In genomic region chr3:171906951-171907676, GRCh38 we compare ENCODE assay signal across 29 cellular contexts.
"Had no signal": no experiment of that assay in that cellular context is flagged by ENCODE, and none has a peak within 500 bp of the region (broad histone marks: within the 10 kb centered on the region; RNA-seq: fewer than 3 reads in every experiment).

No MANE protein-coding gene starts in this region.

- DNase-seq: activated B cell treated with CpG ODN at 0.5 μM for 24 hours; activated CD4-positive, alpha-beta T cell treated with anti-CD3 and anti-CD28 coated beads for 48 hours; activated CD4-positive, alpha-beta T cell treated with anti-CD3 and anti-CD28 coated beads, Interleukin-2, amount 50 U/mL, for 1 hour; activated CD4-positive, alpha-beta T cell treated with anti-CD3 and anti-CD28 coated beads, Interleukin-2, amount 50 U/mL, for 48 hours; activated CD8-positive, alpha-beta memory T cell treated with anti-CD3 and anti-CD28 coated beads for 24 hours; activated CD8-positive, alpha-beta T cell treated with anti-CD3 and anti-CD28 coated beads for 36 hours; activated effector memory CD4-positive, alpha-beta T cell treated with Interleukin-2 at 50 U/mL for 16 hours; activated naive CD4-positive, alpha-beta T cell; activated naive CD4-positive, alpha-beta T cell treated with anti-CD3 and anti-CD28 coated beads, Interleukin-2, amount 10 ng/mL, durations not matched to agents 7 days and 5 days; activated naive CD8-positive, alpha-beta T cell treated with anti-CD3 and anti-CD28 coated beads, Interleukin-2, amount 10 ng/mL, durations not matched to agents 7 days and 5 days; activated T-cell treated with anti-CD3 and anti-CD28 coated beads, Interleukin-2, amount 50 U/mL, for 4 hours; brain microvascular endothelial cell; dorsolateral prefrontal cortex; effector memory CD4-positive, alpha-beta T cell; endodermal cell; foreskin fibroblast; glutamatergic neuron; T-helper 1 cell; T-helper 17 cell; T1000; WERI-Rb-1 had no signal

- H3K36me3 ChIP-seq: brain microvascular endothelial cell, WERI-Rb-1 had no signal

- ATAC-seq: activated CD4-positive, CD25-positive, alpha-beta regulatory T cell treated with anti-CD3 and anti-CD28 coated beads, Interleukin-2, amount 50 U/mL, for 24 hours; activated CD8-positive, alpha-beta T cell treated with anti-CD3 and anti-CD28 coated beads for 36 hours; activated naive CD4-positive, alpha-beta T cell treated with anti-CD3 and anti-CD28 coated beads, Interleukin-2, amount 50 U/mL, for 72 hours; activated T-helper 17 cell treated with anti-CD3 and anti-CD28 coated beads, Interleukin-2, amount 50 U/mL, for 72 hours; esophagus mucosa; T-helper 17 cell had no signal

- H3K27ac ChIP-seq: brain microvascular endothelial cell, coronary artery, dorsolateral prefrontal cortex, WERI-Rb-1 had no signal

- FAIRE-seq: astrocyte, bronchial epithelial cell, frontal cortex had no signal

- H3K4me3 ChIP-seq: coronary artery, dorsolateral prefrontal cortex had no signal

- H3K27me3 ChIP-seq: brain microvascular endothelial cell, dorsolateral prefrontal cortex had no signal
